In genomic region chr1:20028726-20029125, GRCh38 we compare ENCODE assay signal across 16 cellular contexts. TPM values are rescaled to one million over a fixed set of nuclear protein-coding genes. Genes with fewer than 3 reads are reported as not detected.
A peak's percentile ranks its signal among the peaks of the same experiment; 100 is the strongest.
DNase-seq lines count a peak whose midpoint lies in the region; ATAC-seq and TF ChIP-seq lines count a peak whose summit lies in the region.
"Had no signal": no experiment of that assay in that cellular context is flagged by ENCODE, and none has a peak within 500 bp of the region (broad histone marks: within the 10 kb centered on the region; RNA-seq: fewer than 3 reads in every experiment).

No MANE protein-coding gene starts in this region.

- 50 to 51% methylated on average over 5 of the region's 5 CpGs for WGBS in heart right ventricle, 2 donors
- WGBS in right cardiac atrium, result 42% methylated on average over 5 of the region's 5 CpGs

- H3K27me3 ChIP-seq in heart right ventricle (no peaks in the 10 kb centered on the region), right cardiac atrium (ENCODE audit: control insufficient read depth, insufficient read depth) (no peaks in the 10 kb centered on the region)
- H3K27me3 ChIP-seq: BLaER1 had no signal

- H3K27ac ChIP-seq in C4-2B, result peak overlapping the region; percentile 90; the same call in 1 of the 2 replicates
- peak overlapping the region; percentile 28 to 87 for H3K27ac ChIP-seq in coronary artery
- H3K27ac ChIP-seq in heart right ventricle, result peak overlapping the region; percentile 79 to 96 (median 88)
- H3K27ac ChIP-seq in right cardiac atrium (ENCODE audit: low read length), result peak overlapping the region; percentile 74
- H3K27ac ChIP-seq: BLaER1, GM23248 had no signal

- H3K4me3 ChIP-seq in coronary artery, result peak overlapping the region; percentile 69
- H3K4me3 ChIP-seq in heart right ventricle, result peak overlapping the region; percentile 22 to 58 (median 50)
- peak overlapping the region; percentile 94 for H3K4me3 ChIP-seq in right cardiac atrium (ENCODE audit: low read length)
- H3K4me3 ChIP-seq: BLaER1, GM23248 had no signal

- intact Hi-C loops in heart right ventricle (cut with DNase I) (loop anchor here in 1 of 10 donors (5.0 kb wide), 1 partner anchor 44 kb away; the partner anchor contains the start of gene PLA2G5), right cardiac atrium (cut with DNase I) (no loop called here)

- TF ChIP-seq CTCF in C4-2B (conservative IDR thresholded peaks at IDR 0.05), result no peak
- TF ChIP-seq CTCF in coronary artery (IDR thresholded peaks at IDR 0.05), result no peak
- TF ChIP-seq CTCF in heart right ventricle (IDR thresholded peaks at IDR 0.05), result no peak

- DNase-seq in coronary artery (ENCODE audit: low spot score) (no peak), heart right ventricle (peak in 1 of 2 donors; percentile 19), right cardiac atrium (peak in 1 of 3 donors; percentile 66), HPDE6-E6E7 (ENCODE audit: extremely low spot score) (no peak), mesenteric fat pad (ENCODE audit: low spot score) (no peak), DMS153 (lab: John Stamatoyannopoulos, UW) (no peak)
- DNase-seq: 8988T; AML-193; CD4-positive, CD25-positive, alpha-beta regulatory T cell; GM23248 had no signal

- H3K9me3 ChIP-seq in heart right ventricle, result peaks cover 0 to 12% (median 0%) of the 10 kb centered on the region in 11 donors
- no peaks in the 10 kb centered on the region for H3K9me3 ChIP-seq in right cardiac atrium (ENCODE audit: control insufficient read depth, low read length)

- peaks cover 0 to 36% (median 0%) of the 10 kb centered on the region in 9 donors for H3K4me1 ChIP-seq in heart right ventricle
- H3K4me1 ChIP-seq in right cardiac atrium (ENCODE audit: control insufficient read depth, insufficient read depth, low read length), result peaks cover 5% of the 10 kb centered on the region

- peak; percentile 21 to 43 (median 28) for ATAC-seq in heart right ventricle
- peak; percentile 35 to 37 for ATAC-seq in right cardiac atrium
- ATAC-seq in GM18519 (IDR thresholded peaks at IDR 0.05; ENCODE audit: low FRiP score, unreplicated experiment), result no peak
- ATAC-seq: HCT116 had no signal

- H3K36me3 ChIP-seq in heart right ventricle, result no peaks in the 10 kb centered on the region
- H3K36me3 ChIP-seq: BLaER1 had no signal

RNA-seq across cellular contexts. Expression of gene PLA2G5, which starts 41.3 kb away (rescaled TPM):
- total RNA-seq in heart right ventricle (10 to 100 TPM; 31.5 to 58.2 (median 49.3) TPM), right cardiac atrium (100 to 1,000 TPM in 2 of 4 donors, 10 to 100 TPM in 2; 91.6 to 122 (median 101) TPM), mesenteric fat pad (5.5 TPM)
- polyA plus RNA-seq in heart right ventricle (100 to 1,000 TPM in 1 of 2 donors, 10 to 100 TPM in 1; 44.5 to 133 TPM), right cardiac atrium (165 TPM)
- total RNA-seq: CD4-positive, CD25-positive, alpha-beta regulatory T cell; Daoy; GM23248; HT-29 had no signal
- polyA plus RNA-seq: CD4-positive, CD25-positive, alpha-beta regulatory T cell had no signal

RNA-seq across cellular contexts. Expression of gene PLA2G2A, which starts 49.3 kb away (rescaled TPM):
- total RNA-seq in heart right ventricle (100 to 1,000 TPM in 2 of 10 donors, 10 to 100 TPM in 5, 1 to 10 TPM in 3; 2.8 to 296 (median 32.6) TPM), right cardiac atrium (100 to 1,000 TPM; 134 to 996 (median 625) TPM), mesenteric fat pad (453 TPM)
- polyA plus RNA-seq in heart right ventricle (100 to 1,000 TPM; 349 to 593 TPM), right cardiac atrium (1,085 TPM)
- total RNA-seq: CD4-positive, CD25-positive, alpha-beta regulatory T cell; Daoy; GM23248 had no signal
- polyA plus RNA-seq: CD4-positive, CD25-positive, alpha-beta regulatory T cell had no signal
